In the genomic region with DNA sequence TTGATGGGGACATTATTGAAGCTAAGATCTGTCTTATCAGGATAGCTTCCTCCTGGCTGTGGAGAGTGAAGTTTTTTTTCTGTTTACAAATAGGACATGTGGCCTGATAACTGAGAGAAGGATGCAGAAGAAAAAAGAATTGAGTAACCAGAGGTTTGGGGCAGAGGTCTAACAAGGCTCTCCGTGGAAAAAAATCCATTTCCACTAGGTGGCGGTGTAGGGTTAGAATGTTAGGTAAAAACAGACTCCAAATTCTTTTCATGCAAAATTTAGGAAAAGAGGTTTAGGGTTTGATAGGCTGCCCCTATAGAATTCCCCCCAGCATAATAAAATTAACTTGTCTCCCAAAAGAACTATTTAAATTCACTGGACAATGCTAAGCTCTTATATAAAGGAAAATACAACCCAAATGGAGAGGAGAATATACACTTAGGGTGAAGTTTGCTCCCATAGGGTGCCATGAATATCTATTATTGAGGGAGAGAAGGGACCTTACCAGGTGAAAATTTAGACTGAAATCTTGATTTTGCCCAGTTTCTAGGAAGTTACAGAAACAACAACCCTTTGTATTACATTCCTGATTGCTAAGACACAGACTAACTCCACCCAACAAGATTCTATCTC, we compare ENCODE assay signal across 8 cellular contexts.
DNase-seq lines count a peak whose midpoint lies in the region; ATAC-seq and TF ChIP-seq lines count a peak whose summit lies in the region.

No MANE protein-coding gene starts in this region.

- H3F3A ChIP-seq in PC-3 (ENCODE audit: low read length, unreplicated experiment), result no peaks in the 10 kb centered on the region

- H3K27me3 Mint-ChIP-seq in progenitor cell of endocrine pancreas, result no peaks in the 10 kb centered on the region

- CTCF ChIA-PET in PC-3 (lab: Charles Lee), result interaction anchor here (0.6 kb wide), 1 partner anchor 1009 kb away, joined by 3 read pairs; no protein-coding TSS in a partner anchor

- no peak overlapping the region for H3K9ac ChIP-seq in PC-3 (ENCODE audit: low read length)

- H3K36me3 Mint-ChIP-seq in progenitor cell of endocrine pancreas (ENCODE audit: insufficient read depth), result no peaks in the 10 kb centered on the region

- no peak overlapping the region for H3K4me3 ChIP-seq in HL-60 (replicated peaks; ENCODE audit: insufficient read depth, low read length)
- no peak overlapping the region for H3K4me3 ChIP-seq in PC-3 (ENCODE audit: low read length)
- H3K4me3 ChIP-seq in epithelial cell of proximal tubule (ENCODE audit: low read depth, low read length), result no peak overlapping the region

- H3K9me3 Mint-ChIP-seq in progenitor cell of endocrine pancreas (ENCODE audit: low read depth), result no peaks in the 10 kb centered on the region

- peak; percentile 4 for DNase-seq in stimulated activated CD4-positive, alpha-beta T cell treated with anti-CD3 and anti-CD28 coated beads, Interleukin-1b, Interleukin-23, amount 100 ng/mL, for 48 hours
- no peak for DNase-seq in stimulated activated CD4-positive, alpha-beta T cell treated with anti-CD3 and anti-CD28 coated beads, Interleukin-4, amount 100 ng/mL, for 1 hour
- DNase-seq in HL-60 (ENCODE audit: low read depth in 1 of 2, low spot score in 1 of 2) (peak; percentile 11 to 40), PC-3 (peak; percentile 85), epithelial cell of proximal tubule (ENCODE audit: low read depth) (no peak), progenitor cell of endocrine pancreas (ENCODE audit: low spot score, unreplicated experiment) (peak; percentile 29)
- no peak for DNase-seq in effector CD4-positive, alpha-beta T cell

- H3K27ac ChIP-seq in HL-60 (replicated peaks), result no peak overlapping the region
- H3K27ac ChIP-seq in PC-3 (ENCODE audit: low read length), result no peak overlapping the region

- intact Hi-C loops in PC-3 (cut with micrococcal nuclease), result loop anchor here (1.0 to 10.0 kb wide), 7 partner anchors 198 to 1495 kb away; no protein-coding TSS in a partner anchor

- H3K9me2 ChIP-seq in PC-3 (replicated peaks; ENCODE audit: low read length), result no peaks in the 10 kb centered on the region

- no peaks in the 10 kb centered on the region for H3K4me1 ChIP-seq in PC-3 (ENCODE audit: insufficient read depth, low read length)

- BruUV-seq in PC-3 (replicated peaks; lab: Mats Ljungman, UMichigan), result no TSS peak

- no peaks in the 10 kb centered on the region for H3K36me3 ChIP-seq in PC-3 (ENCODE audit: low read depth, low read length)

- no peak overlapping the region for H2AFZ ChIP-seq in PC-3 (ENCODE audit: low read length)

- POLR2A ChIA-PET in PC-3 (lab: Charles Lee; ENCODE audit: unreplicated experiment), result no interaction called here

- H3K4me1 Mint-ChIP-seq in progenitor cell of endocrine pancreas (ENCODE audit: low read depth), result no peaks in the 10 kb centered on the region

- ATAC-seq in PC-3 (peak; percentile 71), GM21619 (IDR thresholded peaks at IDR 0.05; ENCODE audit: unreplicated experiment) (no peak)

- H3K27ac Mint-ChIP-seq in progenitor cell of endocrine pancreas, result no peak overlapping the region

- no peaks in the 10 kb centered on the region for H3K9me3 ChIP-seq in PC-3 (ENCODE audit: low read length)

- TF ChIP-seq CTCF in HL-60 (IDR thresholded peaks at IDR 0.05; ENCODE audit: insufficient read depth, low read length) (peak; percentile 33), PC-3 (conservative IDR thresholded peaks at IDR 0.05; ENCODE audit: low read depth, low read length) (peak; percentile 82), epithelial cell of proximal tubule (conservative IDR thresholded peaks at IDR 0.05; ENCODE audit: low read depth, low read length) (peak; percentile 74), progenitor cell of endocrine pancreas (IDR thresholded peaks at IDR 0.05; ENCODE audit: unreplicated experiment) (peak; percentile 72)

- no peaks in the 10 kb centered on the region for H4K20me1 ChIP-seq in PC-3 (ENCODE audit: low read length)

- H3K79me2 ChIP-seq in PC-3 (ENCODE audit: low read length), result no peaks in the 10 kb centered on the region

- H3K27me3 ChIP-seq in HL-60 (ENCODE audit: insufficient read depth, poor library complexity, severe bottlenecking) (no peaks in the 10 kb centered on the region), PC-3 (ENCODE audit: low read length) (no peaks in the 10 kb centered on the region)

- no peak overlapping the region for H3K4me3 Mint-ChIP-seq in progenitor cell of endocrine pancreas (ENCODE audit: low read depth)

- no peak overlapping the region for H3K4me2 ChIP-seq in PC-3 (ENCODE audit: low read length)

Comparison
In these comparisons a context has a peak if more than half of its experiments do, and no peak if none do; other contexts are left out.
1. DNase-seq: peak in stimulated activated CD4-positive, alpha-beta T cell treated with anti-CD3 and anti-CD28 coated beads, Interleukin-1b, Interleukin-23, amount 100 ng/mL, for 48 hours (single experiment), HL-60 (2 of 2), PC-3 (single experiment) and progenitor cell of endocrine pancreas (single experiment); none in stimulated activated CD4-positive, alpha-beta T cell treated with anti-CD3 and anti-CD28 coated beads, Interleukin-4, amount 100 ng/mL, for 1 hour (single experiment), epithelial cell of proximal tubule (single experiment) and effector CD4-positive, alpha-beta T cell (single experiment).
2. Peak in every context shown above with its lines, with median percentiles within 50 percentile points of each other: CTCF ChIP-seq.